ENCODE assay signal across 8 cellular contexts in genomic region chr19:45691516-45692186, GRCh38. TPM values are rescaled to one million over a fixed set of nuclear protein-coding genes. Genes with fewer than 3 reads are reported as not detected.
DNase-seq lines count a peak whose midpoint lies in the region; ATAC-seq and TF ChIP-seq lines count a peak whose summit lies in the region.

TSS of gene SNRPD2 (minus strand) at chr19:45691953. CDS start at chr19:45691888, 65 bp downstream.

- no peak for TF ChIP-seq CTCF in astrocyte of the cerebellum (IDR thresholded peaks at IDR 0.05; ENCODE audit: low read depth, low read length, missing control alignments)
- no peak for TF ChIP-seq CTCF in vagina (IDR thresholded peaks at IDR 0.05)

- H3K36me3 ChIP-seq in rectal smooth muscle tissue (ENCODE audit: control insufficient read depth, insufficient read depth, low read length) (peaks cover 15% of the 10 kb centered on the region), vagina (peaks cover 0 to 22% of the 10 kb centered on the region in 2 donors)

- no peaks in the 10 kb centered on the region for H3K9me3 Mint-ChIP-seq in T-helper 1 cell treated with Interleukin-12 subunit alpha and Interleukin-12 subunit beta and Interleukin-4 antibody, amounts not matched to agents 30 μg/mL and 1 μg/mL, for 36 hours

- TF ChIP-seq POLR2A in vagina (IDR thresholded peaks at IDR 0.05): peak in 1 of 2 donors; percentile 76

- peaks cover 4% of the 10 kb centered on the region for H3K4me1 ChIP-seq in rectal smooth muscle tissue (ENCODE audit: control insufficient read depth, insufficient read depth, low read length)
- peaks cover 23% of the 10 kb centered on the region for H3K4me1 ChIP-seq in vagina

- H3K4me1 Mint-ChIP-seq in T-helper 1 cell treated with Interleukin-12 subunit alpha and Interleukin-12 subunit beta and Interleukin-4 antibody, amounts not matched to agents 30 μg/mL and 1 μg/mL, for 36 hours (ENCODE audit: low read depth): peaks cover 14% of the 10 kb centered on the region

- intact Hi-C loops in vagina (cut with DNase I): no loop called here

- H3K27ac ChIP-seq in rectal smooth muscle tissue (ENCODE audit: low read depth, low read length) (peak within 1 kb of the TSS; percentile 88), vagina (peak within 1 kb of the TSS; percentile 90)

- H3K4me3 ChIP-seq in astrocyte of the cerebellum (ENCODE audit: low read depth, low read length) (peak within 1 kb of the TSS; percentile 96), rectal smooth muscle tissue (ENCODE audit: low read length) (peak within 1 kb of the TSS; percentile 94), vagina (peak within 1 kb of the TSS; percentile 68 to 72)

- ATAC-seq in GM18499 (IDR thresholded peaks at IDR 0.05; ENCODE audit: insufficient read depth, unreplicated experiment) (peak; percentile 27), HG02852 (IDR thresholded peaks at IDR 0.05; ENCODE audit: unreplicated experiment) (peak; percentile 40)

- H3K9me3 ChIP-seq in vagina: no peaks in the 10 kb centered on the region

- in situ Hi-C loops in astrocyte of the cerebellum (cut with HindIII; ENCODE audit: low sequenced_read_pairs): no loop called here

- H3K9ac ChIP-seq in rectal smooth muscle tissue (ENCODE audit: low read length): peak within 1 kb of the TSS; percentile 59

- DNase-seq in NCI-H146 treated with DMSO at 0.1 percent for 48 hours (lab: John Stamatoyannopoulos, UW; ENCODE audit: unreplicated experiment): peak; percentile 97
- peak; percentile 89 for DNase-seq in astrocyte of the cerebellum (ENCODE audit: low read depth)
- DNase-seq in hepatic stellate cell (ENCODE audit: low spot score): peak; percentile 97
- peak in 1 of 2 donors; percentile 95 for DNase-seq in vagina (ENCODE audit: extremely low spot score in 2 of 2)

- H3K27ac Mint-ChIP-seq in T-helper 1 cell treated with Interleukin-12 subunit alpha and Interleukin-12 subunit beta and Interleukin-4 antibody, amounts not matched to agents 30 μg/mL and 1 μg/mL, for 36 hours: peak within 1 kb of the TSS; percentile 97

- H3K4me3 Mint-ChIP-seq in T-helper 1 cell treated with Interleukin-12 subunit alpha and Interleukin-12 subunit beta and Interleukin-4 antibody, amounts not matched to agents 30 μg/mL and 1 μg/mL, for 36 hours: peak within 1 kb of the TSS; percentile 99

- no peaks in the 10 kb centered on the region for H3K27me3 Mint-ChIP-seq in T-helper 1 cell treated with Interleukin-12 subunit alpha and Interleukin-12 subunit beta and Interleukin-4 antibody, amounts not matched to agents 30 μg/mL and 1 μg/mL, for 36 hours (ENCODE audit: low read depth)

- peaks cover 18% of the 10 kb centered on the region for H3K36me3 Mint-ChIP-seq in T-helper 1 cell treated with Interleukin-12 subunit alpha and Interleukin-12 subunit beta and Interleukin-4 antibody, amounts not matched to agents 30 μg/mL and 1 μg/mL, for 36 hours (ENCODE audit: low read depth)

- H3K27me3 ChIP-seq in rectal smooth muscle tissue (ENCODE audit: control insufficient read depth, insufficient read depth, low read length): no peaks in the 10 kb centered on the region
- no peaks in the 10 kb centered on the region for H3K27me3 ChIP-seq in vagina

RNA-seq across cellular contexts. Expression of gene SNRPD2, which starts in this region (rescaled TPM):
- total RNA-seq in vagina: 180 TPM
